In genomic region chr1:1035291-1035931, GRCh38 we compare ENCODE assay signal across 19 cellular contexts. TPM values are rescaled to one million over a fixed set of nuclear protein-coding genes. Genes with fewer than 3 reads are reported as not detected.
DNase-seq lines count a peak whose midpoint lies in the region; ATAC-seq and TF ChIP-seq lines count a peak whose summit lies in the region.
"Had no signal": no experiment of that assay in that cellular context is flagged by ENCODE, and none has a peak within 500 bp of the region (broad histone marks: within the 10 kb centered on the region; RNA-seq: fewer than 3 reads in every experiment).

No MANE protein-coding gene starts in this region.

- no peaks in the 10 kb centered on the region for H3F3A ChIP-seq in PC-3 (ENCODE audit: low read length, unreplicated experiment)

- no peak overlapping the region for H2AK5ac ChIP-seq in H9 (ENCODE audit: insufficient read length, low read length)
- peak overlapping the region; percentile 60 for H2AK5ac ChIP-seq in neuronal stem cell (ENCODE audit: low read depth, low read length)

- ATAC-seq in PC-3 (no peak), HG02840 (IDR thresholded peaks at IDR 0.05; ENCODE audit: low FRiP score, unreplicated experiment) (no peak)
- ATAC-seq: SK-N-SH treated with all-trans-retinoic acid at 6 μM for 48 hours had no signal

- no peak overlapping the region for H4K91ac ChIP-seq in H9 (ENCODE audit: insufficient read length, low read depth, low read length)
- no peak overlapping the region for H4K91ac ChIP-seq in neuronal stem cell (ENCODE audit: low read depth, low read length, poor library complexity)

- H3K9me3 Mint-ChIP-seq in H9, result no peaks in the 10 kb centered on the region

- POLR2A ChIA-PET in PC-3 (lab: Charles Lee; ENCODE audit: unreplicated experiment), result no interaction called here

- no peaks in the 10 kb centered on the region for H3K9me3 ChIP-seq in H9 (ENCODE audit: control insufficient read depth, low read depth, low read length)
- H3K9me3 ChIP-seq in PC-3 (ENCODE audit: low read length), result no peaks in the 10 kb centered on the region
- peaks cover 0 to 1% of the 10 kb centered on the region in 2 donors for H3K9me3 ChIP-seq in neuronal stem cell (replicated peaks in 1 of 2; ENCODE audit: control insufficient read depth in 2 of 2, insufficient read depth in 1 of 2, low read depth in 1 of 2, low read length in 2 of 2)
- H3K9me3 ChIP-seq: Peyer's patch had no signal

- H2BK12ac ChIP-seq in H9 (ENCODE audit: insufficient read length, low read depth, low read length) (no peak overlapping the region), neuronal stem cell (ENCODE audit: low read length) (no peak overlapping the region)

- H3K56ac ChIP-seq in H9 (ENCODE audit: insufficient read length, low read depth, low read length), result no peak overlapping the region

- H3K9ac ChIP-seq in H9 (ENCODE audit: extremely low read depth, insufficient read length, low read length) (no peak overlapping the region), PC-3 (ENCODE audit: low read length) (no peak overlapping the region), neuronal stem cell (ENCODE audit: low read depth, low read length, poor library complexity) (peak overlapping the region; percentile 30)

- H3K4me1 ChIP-seq in H9 (ENCODE audit: insufficient read depth, low read length) (peaks cover 4% of the 10 kb centered on the region; the same call in 1 of the 2 replicates), PC-3 (ENCODE audit: insufficient read depth, low read length) (peaks cover 9% of the 10 kb centered on the region), neuronal stem cell (ENCODE audit: control insufficient read depth in 2 of 2, insufficient read depth in 1 of 2, low read depth in 1 of 2, low read length in 2 of 2) (peaks cover 22 to 49% of the 10 kb centered on the region in 2 donors)

- H3K4me3 ChIP-seq in PC-3 (ENCODE audit: low read length) (no peak overlapping the region), dorsolateral prefrontal cortex (peak overlapping the region in 36 of 59 donors; percentile 4 to 73 (median 58)), neuronal stem cell (ENCODE audit: low read length in 2 of 2) (no peak overlapping the region)
- H3K4me3 ChIP-seq: Peyer's patch had no signal

- H3K9me2 ChIP-seq in PC-3 (replicated peaks; ENCODE audit: low read length), result no peaks in the 10 kb centered on the region

- no peak overlapping the region for H4K5ac ChIP-seq in H9 (ENCODE audit: insufficient read length, low read depth, low read length)

- CTCF ChIA-PET in PC-3 (lab: Charles Lee), result no interaction called here

- no peak overlapping the region for H3K4me2 ChIP-seq in H9 (ENCODE audit: insufficient read depth, insufficient read length, low read length)
- no peak overlapping the region for H3K4me2 ChIP-seq in PC-3 (ENCODE audit: low read length)
- no peak overlapping the region for H3K4me2 ChIP-seq in neuronal stem cell (ENCODE audit: insufficient read depth, low read length, poor library complexity, severe bottlenecking)

- H3K27ac ChIP-seq in H9 (ENCODE audit: insufficient read length, low read depth, low read length), result no peak overlapping the region
- no peak overlapping the region for H3K27ac ChIP-seq in PC-3 (ENCODE audit: low read length)
- H3K27ac ChIP-seq in dorsolateral prefrontal cortex, result peak overlapping the region in 7 of 59 donors; percentile 31 to 85 (median 54)
- H3K27ac ChIP-seq in neuronal stem cell (replicated peaks; ENCODE audit: low read length), result no peak overlapping the region
- H3K27ac ChIP-seq: Peyer's patch had no signal

- DNase-seq in H9 (no peak), PC-3 (no peak), dorsolateral prefrontal cortex (no peak), neuronal stem cell (ENCODE audit: low spot score) (no peak), NOMO-1 (lab: John Stamatoyannopoulos, UW; ENCODE audit: unreplicated experiment in 2 of 2) (no peak)
- no peak for DNase-seq in stimulated activated CD4-positive, alpha-beta T cell treated with anti-CD3 and anti-CD28 coated beads, Interleukin-1b, Interleukin-23, amount 100 ng/mL, for 48 hours
- DNase-seq: CD4-positive, alpha-beta memory T cell; DMS79 treated with DMSO at 0.1 percent for 48 hours; Kasumi-1; MM.1S; NCI-H1105; NCI-H1694; NCI-H2107; NCI-H2227 treated with DMSO at 0.1 percent for 48 hours; NCI-H524; Peyer's patch; SHP77 treated with DMSO at 0.1 percent for 48 hours had no signal

- H2BK5ac ChIP-seq in H9 (ENCODE audit: insufficient read length, low read length) (no peak overlapping the region), neuronal stem cell (ENCODE audit: low read length) (no peak overlapping the region)

- BruUV-seq in PC-3 (replicated peaks; lab: Mats Ljungman, UMichigan), result TSS peak; percentile 25

- H4K20me1 ChIP-seq in H9 (ENCODE audit: control insufficient read depth, insufficient read depth, insufficient read length) (no peaks in the 10 kb centered on the region), PC-3 (ENCODE audit: low read length) (peaks cover 63% of the 10 kb centered on the region)

- H3K27ac Mint-ChIP-seq in H9, result no peak overlapping the region

- H3K79me2 ChIP-seq in H9 (ENCODE audit: insufficient read depth, low read length), result no peaks in the 10 kb centered on the region
- peaks cover 66% of the 10 kb centered on the region for H3K79me2 ChIP-seq in PC-3 (ENCODE audit: low read length)

- no peaks in the 10 kb centered on the region; the same call in 1 of the 2 replicates for H3K27me3 ChIP-seq in H9 (ENCODE audit: insufficient read depth, low read length)
- no peaks in the 10 kb centered on the region for H3K27me3 ChIP-seq in PC-3 (ENCODE audit: low read length)
- H3K27me3 ChIP-seq in dorsolateral prefrontal cortex, result no peaks in the 10 kb centered on the region
- peaks cover 0 to 5% (median 0%) of the 10 kb centered on the region in 3 experiments for H3K27me3 ChIP-seq in neuronal stem cell (ENCODE audit: control insufficient read depth in 3 of 3, insufficient read depth in 3 of 3, low read depth in 1 of 3, low read length in 3 of 3)

- H3K23ac ChIP-seq in H9 (ENCODE audit: insufficient read length, low read depth, low read length) (no peak overlapping the region), neuronal stem cell (ENCODE audit: low read depth, low read length, poor library complexity) (no peak overlapping the region)

- H2BK15ac ChIP-seq in H9 (ENCODE audit: low read depth, low read length) (no peak overlapping the region), neuronal stem cell (ENCODE audit: low read length) (no peak overlapping the region)

- peaks cover 47% of the 10 kb centered on the region for H3K36me3 ChIP-seq in PC-3 (ENCODE audit: low read depth, low read length)
- peaks cover 25 to 38% of the 10 kb centered on the region in 2 donors for H3K36me3 ChIP-seq in neuronal stem cell (replicated peaks in 1 of 2; ENCODE audit: control insufficient read depth in 2 of 2, insufficient read depth in 2 of 2, low read length in 2 of 2)
- H3K36me3 ChIP-seq: Peyer's patch had no signal

- H3K14ac ChIP-seq in H9 (ENCODE audit: insufficient read depth, low read length), result no peak overlapping the region
- peak overlapping the region; percentile 84 for H3K14ac ChIP-seq in neuronal stem cell (ENCODE audit: low read length)

- WGBS in H9 (ENCODE audit: extremely low coverage, insufficient read length, low lambda C conversion rate), result no CpG with 5 or more reads among the region's 18 CpGs
- no CpG with 5 or more reads among the region's 18 CpGs for WGBS in neuronal stem cell (ENCODE audit: extremely low coverage in 2 of 2, insufficient read length in 2 of 2, insufficient replicate concordance in 1 of 2), 2 donors

- intact Hi-C loops in PC-3 (cut with micrococcal nuclease), result no loop called here
- intact Hi-C loops in dorsolateral prefrontal cortex (cut with DNase I), result no loop called here

- H3T11ph ChIP-seq in H9 (ENCODE audit: low read length), result no peak overlapping the region

- H2AFZ ChIP-seq in H9 (ENCODE audit: low read length), result no peak overlapping the region
- H2AFZ ChIP-seq in PC-3 (ENCODE audit: low read length), result no peak overlapping the region
- no peak overlapping the region for H2AFZ ChIP-seq in neuronal stem cell (ENCODE audit: low read length)

- peaks cover 6 to 18% (median 17%) of the 10 kb centered on the region in 3 experiments; a peak in 6 of 7 replicates for H3K36me3 Mint-ChIP-seq in H9 (ENCODE audit: insufficient read depth in 1 of 3, low read depth in 3 of 3)
- H3K36me3 Mint-ChIP-seq: CD4-positive, alpha-beta memory T cell had no signal

- no peak overlapping the region for H3K18ac ChIP-seq in H9 (ENCODE audit: insufficient read length, low read depth, low read length)
- no peak overlapping the region for H3K18ac ChIP-seq in neuronal stem cell (ENCODE audit: low read length)

- H4K8ac ChIP-seq in H9 (replicated peaks; ENCODE audit: insufficient read length, low read depth, low read length) (no peak overlapping the region), neuronal stem cell (ENCODE audit: low read depth, low read length) (no peak overlapping the region)

- 0 out of 3 replicates have a peak, but pooled peaks have one; percentile 15 for TF ChIP-seq CTCF in H9 (conservative IDR thresholded peaks at IDR 0.05)
- 0 out of 2 replicates have a peak, but pooled peaks have one; percentile 18 for TF ChIP-seq CTCF in PC-3 (conservative IDR thresholded peaks at IDR 0.05; ENCODE audit: low read depth, low read length)
- no peak for TF ChIP-seq CTCF in dorsolateral prefrontal cortex (IDR thresholded peaks at IDR 0.05 in 54 of 56, conservative IDR thresholded peaks at IDR 0.05 in 2 of 56; ENCODE audit: low read depth in 1 of 56, partially characterized antibody in 56 of 56)

- H3K4ac ChIP-seq in H9 (ENCODE audit: low read depth, low read length) (no peak overlapping the region), neuronal stem cell (ENCODE audit: low read length) (no peak overlapping the region)

- H2BK20ac ChIP-seq in H9 (ENCODE audit: low read depth, low read length, poor library complexity, severe bottlenecking), result no peak overlapping the region

- H3K79me1 ChIP-seq in H9 (ENCODE audit: insufficient read depth, low read depth, low read length, poor library complexity, severe bottlenecking) (no peaks in the 10 kb centered on the region), neuronal stem cell (ENCODE audit: low read depth, low read length) (peaks cover 24% of the 10 kb centered on the region)

- H3K4me1 Mint-ChIP-seq in H9, result peaks cover 14 to 29% of the 10 kb centered on the region in 2 experiments

- H2BK120ac ChIP-seq in H9 (ENCODE audit: low read depth, low read length, poor library complexity, severe bottlenecking) (no peak overlapping the region), neuronal stem cell (ENCODE audit: low read depth, low read length) (no peak overlapping the region)

- H3K4me3 Mint-ChIP-seq in H9, result peak overlapping the region in 1 of 2 experiments; percentile 51; a peak in 2 of 5 replicates

- peaks cover 57% of the 10 kb centered on the region for H3K27me3 Mint-ChIP-seq in H9 (ENCODE audit: low read depth)

- peaks cover 10% of the 10 kb centered on the region for H3K23me2 ChIP-seq in H9 (ENCODE audit: insufficient read length, low read depth, low read length, poor library complexity, severe bottlenecking)

RNA-seq across cellular contexts. Expression of gene AGRN, which starts 15.5 kb away (rescaled TPM):
- total RNA-seq in H9 (2021), result 173 and 175 TPM in 2 replicates
- total RNA-seq in PC-3 (2014; rRNA removed), result 273 and 377 TPM in 2 replicates
- total RNA-seq in dorsolateral prefrontal cortex, result 100 to 1,000 TPM in 70 of 120 experiments, 10 to 100 TPM in 50; 67.4 to 194 (median 105) TPM
- 79.8 TPM for polyA plus RNA-seq in neuronal stem cell (2013, experiment 1 of 2)
- polyA plus RNA-seq in neuronal stem cell (2013, experiment 2 of 2), result 78.9 TPM
- polyA plus RNA-seq: CD4-positive, alpha-beta memory T cell had no signal

RNA-seq across cellular contexts. Expression of gene ISG15, which starts 22.1 kb away (rescaled TPM):
- total RNA-seq in H9 (2021) (39.7 and 40.8 TPM in 2 replicates), PC-3 (2014; rRNA removed) (749 and 758 TPM in 2 replicates), dorsolateral prefrontal cortex (100 to 1,000 TPM in 3 of 120 experiments, 10 to 100 TPM in 113, 1 to 10 TPM in 4; 6.0 to 422 (median 18.9) TPM)
- polyA plus RNA-seq in neuronal stem cell (2013, experiment 1 of 2), result 44.0 TPM
- 44.5 TPM for polyA plus RNA-seq in neuronal stem cell (2013, experiment 2 of 2)

RNA-seq across cellular contexts. Expression of gene HES4, which starts 35.5 kb away (rescaled TPM):
- 3.7 and 4.0 TPM in 2 replicates for total RNA-seq in H9 (2021)
- total RNA-seq in PC-3 (2014; rRNA removed), result 233 and 379 TPM in 2 replicates
- total RNA-seq in dorsolateral prefrontal cortex, result 10 to 100 TPM in 119 of 120 experiments, 1 to 10 TPM in 1; 8.9 to 60.0 (median 25.0) TPM
- 312 TPM for polyA plus RNA-seq in neuronal stem cell (2013, experiment 1 of 2)
- polyA plus RNA-seq in neuronal stem cell (2013, experiment 2 of 2), result 285 TPM
- total RNA-seq: CD4-positive, alpha-beta memory T cell had no signal

RNA-seq across cellular contexts. Expression of gene RNF223, which starts 38.7 kb away (rescaled TPM):
- total RNA-seq in H9 (2021) (not detected in 2 replicates), PC-3 (2014; rRNA removed) (147 and 171 TPM in 2 replicates), dorsolateral prefrontal cortex (under 1 TPM in 2 of 120 experiments, not detected in 118; 0.28 to 0.63 TPM)
- polyA plus RNA-seq in neuronal stem cell (2013, experiment 1 of 2), result 0.03 TPM
- polyA plus RNA-seq in neuronal stem cell (2013, experiment 2 of 2), result 0.01 TPM
- total RNA-seq: CD4-positive, alpha-beta memory T cell had no signal
- polyA plus RNA-seq: CD4-positive, alpha-beta memory T cell had no signal

RNA-seq across cellular contexts. Expression of gene PERM1, which starts 53.5 kb away (rescaled TPM):
- total RNA-seq in H9 (2021) (not detected in 2 replicates), PC-3 (2014; rRNA removed) (0.47 and 1.1 TPM in 2 replicates), dorsolateral prefrontal cortex (1 to 10 TPM in 6 of 120 experiments, under 1 TPM in 63, not detected in 51; 0.13 to 1.8 (median 0.43) TPM)
- not detected for polyA plus RNA-seq in neuronal stem cell (2013, experiment 1 of 2)
- polyA plus RNA-seq in neuronal stem cell (2013, experiment 2 of 2), result 0.01 TPM
- total RNA-seq: CD4-positive, alpha-beta memory T cell had no signal

Comparison
In these comparisons a context has a peak if more than half of its experiments do, and no peak if none do; other contexts are left out.
1. CTCF ChIP-seq: peak in H9 (single experiment) and PC-3 (single experiment); none in dorsolateral prefrontal cortex (0 of 56).
2. H3K4me3 ChIP-seq: peak in dorsolateral prefrontal cortex (36 of 59); none in PC-3 (single experiment) and neuronal stem cell (0 of 2).